Comparison of ENCODE assay signal across 16 cellular contexts in the genomic region with DNA sequence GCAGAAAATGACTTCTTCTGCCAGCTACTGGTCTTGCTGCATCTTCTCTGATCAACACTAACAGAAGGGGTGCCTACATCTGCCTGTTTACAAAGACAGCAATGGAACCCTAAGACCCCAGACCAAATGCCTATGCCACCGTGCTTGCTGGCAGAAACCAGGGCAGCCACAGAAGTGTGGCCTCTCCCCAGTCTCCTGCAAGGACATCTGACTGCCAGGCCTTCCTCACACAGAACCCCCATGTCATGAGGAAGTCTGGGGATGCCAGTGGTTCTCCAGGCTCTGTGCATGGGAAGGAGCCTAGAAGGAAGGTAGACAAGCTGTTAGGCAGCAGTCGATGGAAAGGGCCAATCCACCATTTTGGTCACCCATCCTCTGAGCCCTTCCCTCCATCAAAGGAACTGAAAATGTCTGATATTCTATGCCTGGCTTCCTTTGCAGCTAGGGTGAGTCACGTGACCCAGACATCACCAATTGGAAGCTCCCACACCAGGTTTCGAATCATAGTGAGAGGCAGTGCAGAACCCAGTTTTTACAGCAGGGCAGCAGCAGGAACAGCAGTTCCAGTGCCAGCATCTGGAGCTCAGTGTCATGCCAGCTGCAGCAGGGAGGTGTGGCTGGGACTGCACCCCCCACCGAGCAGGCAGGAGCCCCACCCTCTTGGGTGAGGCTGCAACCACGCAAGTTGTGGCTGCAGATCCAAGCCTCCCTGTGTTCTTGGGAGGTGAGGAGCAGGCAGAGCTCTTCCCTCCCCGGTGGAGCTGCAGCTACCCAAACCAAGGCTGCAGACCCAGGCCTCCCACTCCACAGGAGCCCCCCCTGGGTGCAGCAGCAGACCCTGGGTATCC.
"Had no signal": no experiment of that assay in that cellular context is flagged by ENCODE, and none has a peak within 500 bp of the region (broad histone marks: within the 10 kb centered on the region; RNA-seq: fewer than 3 reads in every experiment).

No MANE protein-coding gene starts in this region.

- H3K4me1 ChIP-seq: breast epithelium had no signal

- H3K27ac ChIP-seq: adrenal gland, breast epithelium, coronary artery, esophagus muscularis mucosa, neural progenitor cell had no signal

- H3K4me3 ChIP-seq: adrenal gland, breast epithelium, coronary artery, esophagus muscularis mucosa, neural progenitor cell had no signal

- ATAC-seq: activated T-helper 17 cell treated with anti-CD3 and anti-CD28 coated beads, Interleukin-2, amount 50 U/mL, for 72 hours had no signal

- DNase-seq: activated CD4-positive, alpha-beta T cell treated with anti-CD3 and anti-CD28 coated beads, Interleukin-2, amount 50 U/mL, for 4 hours; activated CD8-positive, alpha-beta memory T cell treated with anti-CD3 and anti-CD28 coated beads for 24 hours; activated CD8-positive, alpha-beta memory T cell treated with anti-CD3 and anti-CD28 coated beads, Interleukin-2, amount 50 U/mL, for 4 hours; activated T-cell treated with anti-CD3 and anti-CD28 coated beads, Interleukin-2, amount 50 U/mL, for 24 hours; adrenal gland; hypothalamus; mesenchymal stem cell; retina; stimulated activated CD4-positive, alpha-beta T cell treated with anti-CD3 and anti-CD28 coated beads, Interleukin-4, amount 100 ng/mL, for 24 hours; stimulated activated naive CD4-positive, alpha-beta T cell treated with Interleukin-2 at 50 U/mL for 16 hours; T-helper 9 cell had no signal

- H3K9me3 ChIP-seq: adrenal gland had no signal

- H3K27me3 ChIP-seq: adrenal gland, neural progenitor cell had no signal

- H3K36me3 ChIP-seq: adrenal gland, breast epithelium, esophagus muscularis mucosa, neural progenitor cell had no signal
